Comparison of ENCODE assay signal across 8 cellular contexts in genomic region chr12:48197549-48197966, GRCh38. TPM values are rescaled to one million over a fixed set of nuclear protein-coding genes. Genes with fewer than 3 reads are reported as not detected.
DNase-seq lines count a peak whose midpoint lies in the region; ATAC-seq and TF ChIP-seq lines count a peak whose summit lies in the region.

No MANE protein-coding gene starts in this region.

- H3K4me2 ChIP-seq in GM23248 (ENCODE audit: unreplicated experiment): peak overlapping the region; percentile 97

- peak overlapping the region; percentile 69 for H3K9ac ChIP-seq in ES-I3 (ENCODE audit: low read depth, low read length)
- peak overlapping the region; percentile 92 for H3K9ac ChIP-seq in GM23248

- peaks cover 36% of the 10 kb centered on the region for H3K4me1 Mint-ChIP-seq in activated naive CD8-positive, alpha-beta T cell treated with anti-CD3 and anti-CD28 coated beads, Interleukin-2, amount 50 U/mL, for 24 hours

- peaks cover 10% of the 10 kb centered on the region for H3K9me3 Mint-ChIP-seq in activated naive CD8-positive, alpha-beta T cell treated with anti-CD3 and anti-CD28 coated beads, Interleukin-2, amount 50 U/mL, for 24 hours

- H3K27me3 ChIP-seq in GM23248 (replicated peaks; ENCODE audit: insufficient read depth): no peaks in the 10 kb centered on the region
- no peaks in the 10 kb centered on the region for H3K27me3 ChIP-seq in right atrium auricular region

- H3K27ac Mint-ChIP-seq in activated naive CD8-positive, alpha-beta T cell treated with anti-CD3 and anti-CD28 coated beads, Interleukin-2, amount 50 U/mL, for 24 hours: peak overlapping the region; percentile 96

- H3K4me3 ChIP-seq in GM23248 (peak overlapping the region; percentile 85), right atrium auricular region (peak overlapping the region; percentile 59 to 80)

- H3K4me1 ChIP-seq in ES-I3 (ENCODE audit: insufficient read depth, low read length) (0 out of 2 replicates have a peak, but pooled peaks cover 4% of the 10 kb centered on the region), GM23248 (ENCODE audit: insufficient read depth) (peaks cover 34% of the 10 kb centered on the region), right atrium auricular region (peaks cover 0 to 23% of the 10 kb centered on the region in 2 donors)

- no peaks in the 10 kb centered on the region for H3K9me2 ChIP-seq in GM23248 (ENCODE audit: insufficient read depth)

- peaks cover 23% of the 10 kb centered on the region for H3F3A ChIP-seq in GM23248 (ENCODE audit: insufficient read depth)

- ATAC-seq in activated naive CD8-positive, alpha-beta T cell treated with anti-CD3 and anti-CD28 coated beads, Interleukin-2, amount 50 U/mL, for 24 hours: peak; percentile 25
- ATAC-seq in HG03097 (IDR thresholded peaks at IDR 0.05; ENCODE audit: low FRiP score, unreplicated experiment) (no peak), HG03196 (IDR thresholded peaks at IDR 0.05; ENCODE audit: unreplicated experiment) (no peak)

- peak; percentile 30 to 52 for TF ChIP-seq CTCF in right atrium auricular region (IDR thresholded peaks at IDR 0.05)

- H3K9me3 ChIP-seq in ES-I3 (ENCODE audit: control insufficient read depth, insufficient read depth, low read length): no peaks in the 10 kb centered on the region
- no peaks in the 10 kb centered on the region for H3K9me3 ChIP-seq in GM23248 (ENCODE audit: low read depth)
- peaks cover 0 to 3% of the 10 kb centered on the region in 2 donors for H3K9me3 ChIP-seq in right atrium auricular region

- H2AFZ ChIP-seq in GM23248: peak overlapping the region; percentile 98

- peaks cover 11% of the 10 kb centered on the region; the same call in 1 of the 2 replicates for H3K79me2 ChIP-seq in GM23248 (ENCODE audit: insufficient read depth)

- H4K20me1 ChIP-seq in GM23248 (ENCODE audit: insufficient read depth): no peaks in the 10 kb centered on the region

- WGBS in GM23248 (ENCODE audit: low coverage in 1 of 2, low lambda C conversion rate in 2 of 2, missing lambda C conversion rate in 2 of 2), 2 experiments: 3% methylated on average over 10 of the region's 10 CpGs

- peak overlapping the region; percentile 86 for H3K4me3 Mint-ChIP-seq in activated naive CD8-positive, alpha-beta T cell treated with anti-CD3 and anti-CD28 coated beads, Interleukin-2, amount 50 U/mL, for 24 hours

- H3K36me3 ChIP-seq in ES-I3 (ENCODE audit: insufficient read depth, low read length) (no peaks in the 10 kb centered on the region), GM23248 (ENCODE audit: low read depth) (no peaks in the 10 kb centered on the region), right atrium auricular region (no peaks in the 10 kb centered on the region)

- peaks cover 7% of the 10 kb centered on the region for H3K27me3 Mint-ChIP-seq in activated naive CD8-positive, alpha-beta T cell treated with anti-CD3 and anti-CD28 coated beads, Interleukin-2, amount 50 U/mL, for 24 hours

- DNase-seq in GM23248 (peak; percentile 74), NCI-H1092 (lab: John Stamatoyannopoulos, UW) (peak; percentile 62), right atrium auricular region (ENCODE audit: low spot score) (no peak), renal cortical epithelial cell (ENCODE audit: low read depth) (peak; percentile 65)
- no peak for DNase-seq in activated naive CD8-positive, alpha-beta T cell treated with anti-CD3 and anti-CD28 coated beads, Interleukin-2, amount 50 U/mL, for 24 hours

- H3K27ac ChIP-seq in GM23248 (peak overlapping the region; percentile 83), right atrium auricular region (peak overlapping the region; percentile 97 to 99)

- peaks cover 14% of the 10 kb centered on the region for H3K36me3 Mint-ChIP-seq in activated naive CD8-positive, alpha-beta T cell treated with anti-CD3 and anti-CD28 coated beads, Interleukin-2, amount 50 U/mL, for 24 hours (ENCODE audit: low read depth)

- in situ Hi-C loops in GM23248 (cut with MboI): no loop called here

RNA-seq across cellular contexts. Expression of gene OR10AD1, which starts 5.5 kb away (rescaled TPM):
- not detected in 2 replicates for total RNA-seq in GM23248 (2014; rRNA removed; shearing (Covaris generic))
- not detected in 2 replicates for polyA plus RNA-seq in GM23248 (2016; fragmentation: Nextera tagmentation; extraction: Ambion mirVana)
- total RNA-seq in right atrium auricular region: not detected
- total RNA-seq in renal cortical epithelial cell: not detected in 2 replicates

RNA-seq across cellular contexts. Expression of gene CCDC184, which starts 14.1 kb away (rescaled TPM):
- 1.0 and 1.7 TPM in 2 replicates for total RNA-seq in GM23248 (2014; rRNA removed; shearing (Covaris generic))
- 2.0 and 2.2 TPM in 2 replicates for polyA plus RNA-seq in GM23248 (2016; fragmentation: Nextera tagmentation; extraction: Ambion mirVana)
- total RNA-seq in right atrium auricular region (1 to 10 TPM in 1 of 2 donors, under 1 TPM in 1; 0.37 to 1.4 TPM), renal cortical epithelial cell (0.40 TPM in 1 of 2 replicates, not detected in the other)

RNA-seq across cellular contexts. Expression of gene ASB8, which starts 40.2 kb away (rescaled TPM):
- 27.3 and 41.5 TPM in 2 replicates for total RNA-seq in GM23248 (2014; rRNA removed; shearing (Covaris generic))
- 23.3 and 31.2 TPM in 2 replicates for polyA plus RNA-seq in GM23248 (2016; fragmentation: Nextera tagmentation; extraction: Ambion mirVana)
- total RNA-seq in right atrium auricular region: 10 to 100 TPM; 35.7 to 68.6 TPM
- 14.2 and 23.5 TPM in 2 replicates for total RNA-seq in renal cortical epithelial cell

Comparison
In these comparisons a context has a peak if more than half of its experiments do, and no peak if none do; other contexts are left out.
1. DNase-seq: peak in GM23248 (single experiment), NCI-H1092 (single experiment) and renal cortical epithelial cell (single experiment); none in activated naive CD8-positive, alpha-beta T cell treated with anti-CD3 and anti-CD28 coated beads, Interleukin-2, amount 50 U/mL, for 24 hours (single experiment) and right atrium auricular region (single experiment).